ENCODE assay signal across 8 cellular contexts in genomic region chr16:85687651-85688471, GRCh38. TPM values are rescaled to one million over a fixed set of nuclear protein-coding genes. Genes with fewer than 3 reads are reported as not detected.
A peak's percentile ranks its signal among the peaks of the same experiment; 100 is the strongest.
DNase-seq lines count a peak whose midpoint lies in the region; ATAC-seq and TF ChIP-seq lines count a peak whose summit lies in the region.

No MANE protein-coding gene starts in this region.

- ATAC-seq in HG02981 (IDR thresholded peaks at IDR 0.05; ENCODE audit: unreplicated experiment) (no peak), HG03095 (IDR thresholded peaks at IDR 0.05; ENCODE audit: unreplicated experiment) (no peak)

- POLR2A ChIA-PET in BJ (lab: Charles Lee) = no interaction called here

- peaks cover 9% of the 10 kb centered on the region for H3K36me3 Mint-ChIP-seq in nephron (ENCODE audit: low read depth)

- H3K4me3 ChIP-seq in BJ (ENCODE audit: low read depth, low read length) = peak overlapping the region; percentile 40
- H3K4me3 ChIP-seq in cardiac fibroblast (replicated peaks in 1 of 2; ENCODE audit: low read depth in 2 of 2, low read length in 2 of 2) = peak overlapping the region; percentile 70 to 75

- H3K9me3 Mint-ChIP-seq in nephron = no peaks in the 10 kb centered on the region

- no peaks in the 10 kb centered on the region; the same call in 1 of the 2 replicates for H3K27me3 ChIP-seq in BJ (ENCODE audit: control insufficient read depth, insufficient read depth, low read length)

- H3K27ac Mint-ChIP-seq in nephron = no peak overlapping the region

- no peaks in the 10 kb centered on the region; the same call in 1 of the 2 replicates for H3K36me3 ChIP-seq in BJ (ENCODE audit: control insufficient read depth, insufficient read depth, low read length)
- H3K36me3 ChIP-seq in KOPT-K1 (ENCODE audit: insufficient read depth, low read length) = peaks cover 46% of the 10 kb centered on the region

- H3K4me1 Mint-ChIP-seq in nephron = peaks cover 23% of the 10 kb centered on the region

- peaks cover 9% of the 10 kb centered on the region for H3K27me3 Mint-ChIP-seq in nephron (ENCODE audit: low read depth)

- peak overlapping the region; percentile 92 for H3K27ac ChIP-seq in KOPT-K1 (ENCODE audit: low read depth, low read length, poor library complexity, severe bottlenecking)

- TF ChIP-seq CTCF in BJ (IDR thresholded peaks at IDR 0.05; ENCODE audit: insufficient read depth, low read depth, low read length) = no peak
- TF ChIP-seq CTCF in cardiac fibroblast (IDR thresholded peaks at IDR 0.05; ENCODE audit: low read depth, low read length) = no peak
- TF ChIP-seq CTCF in nephron (IDR thresholded peaks at IDR 0.05; ENCODE audit: unreplicated experiment in 3 of 3) = no peak

- no peaks in the 10 kb centered on the region for H3K9me3 ChIP-seq in KOPT-K1 (ENCODE audit: insufficient read depth, low read length, poor library complexity, severe bottlenecking)

- CTCF ChIA-PET in BJ (lab: Yijun Ruan, JAX) = no interaction called here

- DNase-seq in BJ (ENCODE audit: low read depth) (no peak), cardiac fibroblast (ENCODE audit: low read depth in 2 of 2) (no peak), NCI-H510A treated with DMSO at 0.1 percent for 48 hours (lab: John Stamatoyannopoulos, UW) (no peak), mesenteric fat pad (ENCODE audit: low spot score) (no peak)

- peak overlapping the region; percentile 77 to 79 (median 77) for H3K4me3 Mint-ChIP-seq in nephron

RNA-seq across cellular contexts. Expression of gene GINS2, which starts 0.9 kb away (rescaled TPM):
- 5.5 and 5.8 TPM in 2 replicates for polyA plus RNA-seq in BJ (2011; rRNA removed)
- polyA minus RNA-seq in BJ (2011; rRNA and poly(A)+ RNA removed) = 3.6 and 4.1 TPM in 2 replicates
- 0.32 TPM for total RNA-seq in mesenteric fat pad
